Comparison of ENCODE assay signal across 12 cellular contexts in the genomic region with DNA sequence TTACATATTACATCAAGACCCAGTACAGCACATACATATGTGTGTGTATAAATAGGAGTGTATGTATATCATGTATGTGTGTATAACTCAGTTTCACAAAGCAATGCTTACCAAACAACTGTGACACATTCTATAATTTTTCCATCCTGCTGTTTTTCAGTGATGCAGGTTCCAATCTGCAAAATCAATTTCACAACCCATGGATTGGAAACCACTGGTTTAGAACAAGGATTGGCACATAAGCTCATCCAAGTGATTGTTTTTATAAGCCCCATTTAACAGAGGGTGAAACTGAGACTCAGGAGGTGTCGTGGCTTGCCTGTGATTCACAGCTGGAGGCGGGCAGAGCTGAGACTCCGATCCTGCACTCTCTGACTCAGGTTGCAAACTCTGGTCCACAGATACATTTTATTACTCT.
A peak's percentile ranks its signal among the peaks of the same experiment; 100 is the strongest.
DNase-seq lines count a peak whose midpoint lies in the region; ATAC-seq and TF ChIP-seq lines count a peak whose summit lies in the region.
"Had no signal": no experiment of that assay in that cellular context is flagged by ENCODE, and none has a peak within 500 bp of the region (broad histone marks: within the 10 kb centered on the region; RNA-seq: fewer than 3 reads in every experiment).

No MANE protein-coding gene starts in this region.

- DNase-seq in GM10266 (ENCODE audit: extremely low spot score) = peak; percentile 32
- peak; percentile 43 for DNase-seq in GM23248
- DNase-seq in amniotic epithelial cell (ENCODE audit: low read depth) = peak; percentile 29
- DNase-seq in stimulated activated CD4-positive, alpha-beta T cell treated with anti-CD3 and anti-CD28 coated beads, Interleukin-1b, Interleukin-23, amount 100 ng/mL, for 48 hours = peak; percentile 72
- DNase-seq in hepatic stellate cell (ENCODE audit: low spot score) = no peak
- no peak for DNase-seq in Right ventricle myocardium inferior (ENCODE audit: missing footprints)
- DNase-seq: CD8-positive, alpha-beta memory T cell; NCI-H1048; NCI-H510A; testis had no signal

- no peaks in the 10 kb centered on the region for H3K9me3 ChIP-seq in GM23248 (ENCODE audit: low read depth)
- H3K9me3 ChIP-seq: testis had no signal

- no peaks in the 10 kb centered on the region for H3K27me3 ChIP-seq in GM23248 (replicated peaks; ENCODE audit: insufficient read depth)
- H3K27me3 ChIP-seq: testis had no signal

- no peaks in the 10 kb centered on the region for H3F3A ChIP-seq in GM23248 (ENCODE audit: insufficient read depth)

- in situ Hi-C loops in GM23248 (cut with MboI) = loop anchor here (10.0 kb wide), 1 partner anchor 437 kb away; no protein-coding TSS in a partner anchor

- H4K20me1 ChIP-seq in GM23248 (ENCODE audit: insufficient read depth) = no peaks in the 10 kb centered on the region

- 54% methylated on average over 3 of the region's 3 CpGs for WGBS in GM23248 (ENCODE audit: low coverage in 1 of 2, low lambda C conversion rate in 2 of 2, missing lambda C conversion rate in 2 of 2), 2 experiments

- no peak overlapping the region for H2AFZ ChIP-seq in GM23248

- no peak overlapping the region for H3K9ac ChIP-seq in GM23248

- no peak overlapping the region for H3K4me3 ChIP-seq in GM23248
- H3K4me3 ChIP-seq: testis had no signal

- no peaks in the 10 kb centered on the region for H3K4me1 ChIP-seq in GM23248 (ENCODE audit: insufficient read depth)

- H3K27ac ChIP-seq in GM23248 = no peak overlapping the region
- H3K27ac ChIP-seq: RWPE1, testis had no signal

- no peaks in the 10 kb centered on the region for H3K79me2 ChIP-seq in GM23248 (ENCODE audit: insufficient read depth)

- no peak for ATAC-seq in GM21447 (IDR thresholded peaks at IDR 0.05; ENCODE audit: unreplicated experiment)
- no peak for ATAC-seq in Right ventricle myocardium inferior

- no peaks in the 10 kb centered on the region for H3K36me3 ChIP-seq in GM23248 (ENCODE audit: low read depth)

- no peak for TF ChIP-seq CTCF in GM10266 (IDR thresholded peaks at IDR 0.05; ENCODE audit: control insufficient read depth, insufficient read depth, low read depth, missing control alignments)

- no peaks in the 10 kb centered on the region for H3K9me2 ChIP-seq in GM23248 (ENCODE audit: insufficient read depth)

- intact Hi-C loops in Right ventricle myocardium inferior (cut with DNase I) = loop anchor here (5.0 kb wide), 1 partner anchor 424 kb away; no protein-coding TSS in a partner anchor

- H3K4me2 ChIP-seq in GM23248 (ENCODE audit: unreplicated experiment) = no peak overlapping the region

Comparison
In these comparisons a context has a peak if more than half of its experiments do, and no peak if none do; other contexts are left out.
1. DNase-seq: peak in GM10266 (single experiment), GM23248 (single experiment), amniotic epithelial cell (single experiment) and stimulated activated CD4-positive, alpha-beta T cell treated with anti-CD3 and anti-CD28 coated beads, Interleukin-1b, Interleukin-23, amount 100 ng/mL, for 48 hours (single experiment); none in hepatic stellate cell (single experiment) and Right ventricle myocardium inferior (single experiment).